ENCODE assay signal across 10 cellular contexts in the genomic region with DNA sequence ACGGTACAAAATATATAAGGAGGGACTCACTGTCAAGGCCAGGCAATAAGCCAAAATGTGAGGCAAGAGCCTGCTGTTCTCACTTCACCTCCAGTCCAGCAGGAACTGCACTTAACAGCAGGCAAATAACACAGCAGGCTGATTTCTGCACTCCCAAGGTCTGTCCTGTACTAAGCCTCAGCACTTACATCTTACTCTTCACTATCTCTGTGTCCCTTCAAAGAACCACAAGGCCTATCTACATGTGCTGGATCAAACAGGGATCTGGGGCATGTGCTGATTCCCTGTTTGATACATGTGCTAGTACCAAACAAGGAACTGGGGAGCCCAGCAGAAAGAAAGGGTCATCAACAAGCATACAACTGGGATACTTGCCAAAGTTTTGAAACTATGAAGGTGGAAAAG. TPM values are rescaled to one million over a fixed set of nuclear protein-coding genes. Genes with fewer than 3 reads are reported as not detected.
DNase-seq lines count a peak whose midpoint lies in the region; ATAC-seq and TF ChIP-seq lines count a peak whose summit lies in the region.
"Had no signal": no experiment of that assay in that cellular context is flagged by ENCODE, and none has a peak within 500 bp of the region (broad histone marks: within the 10 kb centered on the region; RNA-seq: fewer than 3 reads in every experiment).

No MANE protein-coding gene starts in this region.

- H3K36me3 ChIP-seq in right lobe of liver (no peaks in the 10 kb centered on the region), upper lobe of right lung (no peaks in the 10 kb centered on the region)
- H3K36me3 ChIP-seq: BLaER1 had no signal

- ATAC-seq in right lobe of liver (peak; percentile 83 to 91 (median 88)), upper lobe of right lung (peak; percentile 86), HG03521 (IDR thresholded peaks at IDR 0.05; ENCODE audit: unreplicated experiment) (no peak)
- ATAC-seq: stimulated activated effector memory CD8-positive, alpha-beta T cell treated with anti-CD3 and anti-CD28 coated beads, Interleukin-12 subunit alpha, Interleukin-12 subunit beta, amount 100 ng/mL, for 72 hours had no signal

- in situ Hi-C loops in astrocyte of the spinal cord (cut with HindIII; ENCODE audit: low sequenced_read_pairs), result no loop called here

- 0% methylated on average over 1 of the region's 1 CpG for WGBS in right lobe of liver (ENCODE audit: insufficient coverage, low coverage, low lambda C conversion rate, missing lambda C conversion rate)

- TF ChIP-seq POLR2A in right lobe of liver (IDR thresholded peaks at IDR 0.05), result no peak

- DNase-seq in NCI-H2196 (lab: John Stamatoyannopoulos, UW; ENCODE audit: unreplicated experiment) (peak; percentile 64), NCI-H2196 treated with DMSO at 0.1 percent for 48 hours (lab: John Stamatoyannopoulos, UW; ENCODE audit: unreplicated experiment) (no peak), astrocyte of the spinal cord (ENCODE audit: low read depth, low spot score) (peak; percentile 80), right lobe of liver (peak; percentile 60 to 80 (median 68)), upper lobe of right lung (no peak), GM10266 (ENCODE audit: extremely low spot score) (no peak), activated gamma-delta T cell treated with Interleukin-2 at 50 U/mL for 16 hours (no peak)

- TF ChIP-seq CTCF in astrocyte of the spinal cord (IDR thresholded peaks at IDR 0.05; ENCODE audit: low read depth, low read length), result no peak
- TF ChIP-seq CTCF in right lobe of liver (IDR thresholded peaks at IDR 0.05), result no peak
- no peak for TF ChIP-seq CTCF in upper lobe of right lung (IDR thresholded peaks at IDR 0.05)
- TF ChIP-seq CTCF in GM10266 (IDR thresholded peaks at IDR 0.05; ENCODE audit: control insufficient read depth, insufficient read depth, low read depth, missing control alignments), result no peak

- peaks cover 0 to 20% (median 9%) of the 10 kb centered on the region in 4 donors for H3K4me1 ChIP-seq in right lobe of liver
- H3K4me1 ChIP-seq in upper lobe of right lung, result peaks cover 35% of the 10 kb centered on the region
- H3K4me1 ChIP-seq: BLaER1 had no signal

- H3K27me3 ChIP-seq in right lobe of liver (no peaks in the 10 kb centered on the region), upper lobe of right lung (no peaks in the 10 kb centered on the region)
- H3K27me3 ChIP-seq: BLaER1 had no signal

- no peaks in the 10 kb centered on the region for H3K9me3 ChIP-seq in right lobe of liver
- H3K9me3 ChIP-seq in upper lobe of right lung, result no peaks in the 10 kb centered on the region
- H3K9me3 ChIP-seq: BLaER1 had no signal

- peak overlapping the region; percentile 17 to 49 (median 37) for H3K27ac ChIP-seq in right lobe of liver
- H3K27ac ChIP-seq in upper lobe of right lung, result peak overlapping the region; percentile 71
- H3K27ac ChIP-seq: BLaER1 had no signal

- H3K4me3 ChIP-seq in astrocyte of the spinal cord (ENCODE audit: low read depth, low read length) (no peak overlapping the region), right lobe of liver (no peak overlapping the region), upper lobe of right lung (no peak overlapping the region)
- H3K4me3 ChIP-seq: BLaER1 had no signal

- intact Hi-C loops in right lobe of liver (cut with DNase I) (no loop called here), upper lobe of right lung (cut with DNase I) (no loop called here)

RNA-seq across cellular contexts. Expression of gene UACA, which starts 22.2 kb away (rescaled TPM):
- total RNA-seq in right lobe of liver (10 to 100 TPM; 10.1 to 22.3 (median 14.4) TPM), upper lobe of right lung (39.9 TPM)

Comparison
In these comparisons a context has a peak if more than half of its experiments do, and no peak if none do; other contexts are left out.
1. DNase-seq: peak in NCI-H2196 (single experiment), astrocyte of the spinal cord (single experiment) and right lobe of liver (3 of 3); none in NCI-H2196 treated with DMSO at 0.1 percent for 48 hours (single experiment), upper lobe of right lung (single experiment), GM10266 (single experiment) and activated gamma-delta T cell treated with Interleukin-2 at 50 U/mL for 16 hours (single experiment).